In genomic region chr2:40321224-40321623, GRCh38 we compare ENCODE assay signal across 20 cellular contexts.
DNase-seq lines count a peak whose midpoint lies in the region; ATAC-seq lines count a peak whose summit lies in the region.
"Had no signal": no experiment of that assay in that cellular context is flagged by ENCODE, and none has a peak within 500 bp of the region (broad histone marks: within the 10 kb centered on the region; RNA-seq: fewer than 3 reads in every experiment).

No MANE protein-coding gene starts in this region.

- H3K27ac ChIP-seq in mesendoderm (ENCODE audit: low read depth, low read length): no peak overlapping the region
- H3K27ac ChIP-seq: adrenal gland, C4-2B had no signal

- H3K36me3 ChIP-seq in mesendoderm (ENCODE audit: control insufficient read depth, insufficient read depth, low read length): no peaks in the 10 kb centered on the region
- H3K36me3 ChIP-seq: adrenal gland had no signal

- H3K4me1 ChIP-seq in mesendoderm (ENCODE audit: control insufficient read depth, low read depth, low read length): no peaks in the 10 kb centered on the region

- H3K9ac ChIP-seq in mesendoderm (ENCODE audit: low read length): no peak overlapping the region

- no peak overlapping the region for H3K4ac ChIP-seq in mesendoderm (ENCODE audit: low read depth, low read length)

- H3K23ac ChIP-seq in mesendoderm (ENCODE audit: low read length): no peak overlapping the region

- H2AK5ac ChIP-seq in mesendoderm (ENCODE audit: low read length): no peak overlapping the region

- WGBS in mesendoderm (ENCODE audit: extremely low coverage, insufficient coverage, low lambda C conversion rate): no CpG with 5 or more reads among the region's 5 CpGs

- no peak overlapping the region for H4K8ac ChIP-seq in mesendoderm (ENCODE audit: low read depth, low read length)

- H2BK5ac ChIP-seq in mesendoderm (ENCODE audit: low read length): no peak overlapping the region

- no peak overlapping the region for H3K18ac ChIP-seq in mesendoderm (ENCODE audit: low read length)

- no peak overlapping the region for H3K4me3 ChIP-seq in mesendoderm (ENCODE audit: low read length)
- H3K4me3 ChIP-seq: adrenal gland had no signal

- H3K27me3 ChIP-seq in mesendoderm (ENCODE audit: insufficient read depth, low read length, poor library complexity): no peaks in the 10 kb centered on the region
- H3K27me3 ChIP-seq: adrenal gland had no signal

- H2BK120ac ChIP-seq in mesendoderm (ENCODE audit: low read depth, low read length): no peak overlapping the region

- H3K79me1 ChIP-seq in mesendoderm (ENCODE audit: low read length): no peaks in the 10 kb centered on the region

- no peak overlapping the region for H4K5ac ChIP-seq in mesendoderm (ENCODE audit: low read length)

- H2BK15ac ChIP-seq in mesendoderm (replicated peaks; ENCODE audit: low read depth): no peak overlapping the region

- H3K56ac ChIP-seq in mesendoderm (ENCODE audit: low read length): no peak overlapping the region

- H3K4me2 ChIP-seq in mesendoderm (ENCODE audit: low read length): no peak overlapping the region

- H3K79me2 ChIP-seq in mesendoderm (ENCODE audit: control insufficient read depth, insufficient read depth, low read length): no peaks in the 10 kb centered on the region

- DNase-seq in mesendoderm: no peak
- no peak for DNase-seq in NCI-H1105 treated with DMSO at 0.1 percent for 48 hours (lab: John Stamatoyannopoulos, UW)
- DNase-seq in stimulated activated CD8-positive, alpha-beta memory T cell treated with anti-CD3 and anti-CD28 coated beads, Interleukin-4, amount 100 ng/mL, for 48 hours: no peak
- DNase-seq: activated CD4-positive, alpha-beta T cell treated with anti-CD3 and anti-CD28 coated beads, Interleukin-2, amount 50 U/mL, for 4 hours; activated gamma-delta T cell treated with Interleukin-2 at 50 U/mL for 16 hours; activated T-cell treated with anti-CD3 and anti-CD28 coated beads for 4 hours; adrenal gland; HFFc6; hippocampal formation; KG1; MV-4-11; naive B cell; NCI-H524 treated with DMSO at 0.1 percent for 48 hours; SHP77 treated with DMSO at 0.1 percent for 48 hours had no signal

- ATAC-seq in GM18498 (IDR thresholded peaks at IDR 0.05; ENCODE audit: unreplicated experiment): peak; percentile 84
- ATAC-seq in GM19351 (IDR thresholded peaks at IDR 0.05; ENCODE audit: unreplicated experiment): peak; percentile 88
- ATAC-seq in HG02798 (IDR thresholded peaks at IDR 0.05; ENCODE audit: poor library complexity, unreplicated experiment): peak; percentile 65
- peak; percentile 64 for ATAC-seq in HG03469 (IDR thresholded peaks at IDR 0.05; ENCODE audit: unreplicated experiment)
- no peak for ATAC-seq in activated CD4-positive, CD25-positive, alpha-beta regulatory T cell treated with anti-CD3 and anti-CD28 coated beads, Interleukin-2, amount 50 U/mL, for 24 hours

Comparison
In these comparisons a context has a peak if more than half of its experiments do, and no peak if none do; other contexts are left out.
1. ATAC-seq: peak in GM18498 (single experiment), GM19351 (single experiment), HG02798 (single experiment) and HG03469 (single experiment); none in activated CD4-positive, CD25-positive, alpha-beta regulatory T cell treated with anti-CD3 and anti-CD28 coated beads, Interleukin-2, amount 50 U/mL, for 24 hours (0 of 2).